Comparison of ENCODE assay signal across 23 cellular contexts in the genomic region with DNA sequence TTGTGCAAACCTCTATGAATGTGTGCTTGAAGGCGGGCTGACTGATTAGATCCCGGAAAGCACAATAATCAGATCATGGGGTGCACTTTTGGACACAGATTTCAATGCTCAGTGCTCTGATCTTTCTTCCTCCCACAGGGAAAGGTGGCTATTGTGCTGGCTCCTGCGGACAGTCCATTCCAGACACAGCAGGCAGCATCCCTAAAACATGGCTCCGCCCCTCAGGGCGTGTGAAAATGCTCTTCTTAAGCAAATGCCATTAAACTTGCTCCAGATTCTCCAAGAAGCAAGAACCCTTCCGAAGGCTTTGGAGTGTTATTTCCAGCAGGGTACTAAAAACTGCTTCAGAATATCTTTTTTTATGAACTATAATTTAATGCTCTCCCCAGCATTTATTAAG.
"Had no signal": no experiment of that assay in that cellular context is flagged by ENCODE, and none has a peak within 500 bp of the region (broad histone marks: within the 10 kb centered on the region; RNA-seq: fewer than 3 reads in every experiment).

No MANE protein-coding gene starts in this region.

- H3K9ac ChIP-seq: parathyroid adenoma had no signal

- H3K27me3 ChIP-seq: colonic mucosa, right lobe of liver, suprapubic skin, thyroid gland, uterus had no signal

- H2AFZ ChIP-seq: parathyroid adenoma had no signal

- H3K36me3 ChIP-seq: colonic mucosa, left ventricle myocardium inferior, right lobe of liver, thyroid gland, uterus had no signal

- H3K4me1 ChIP-seq: colonic mucosa, lower lobe of right lung, parathyroid adenoma, psoas muscle, right lobe of liver, suprapubic skin, thyroid gland, uterus had no signal

- H3K27ac ChIP-seq: colonic mucosa, left ventricle myocardium inferior, lower lobe of right lung, parathyroid adenoma, psoas muscle, right lobe of liver, suprapubic skin, thyroid gland, uterus had no signal

- ATAC-seq: left cardiac atrium; lower lobe of right lung; natural killer cell treated with Interleukin-12 subunit alpha and Interleukin-12 subunit beta and Interleukin-15 and Interleukin-18, amount 100 ng/mL, for 72 hours; psoas muscle; right lobe of liver; stimulated activated effector memory CD8-positive, alpha-beta T cell treated with anti-CD3 and anti-CD28 coated beads, Interleukin-12 subunit alpha, Interleukin-12 subunit beta, amount 100 ng/mL, for 72 hours; stimulated activated naive CD8-positive, alpha-beta T cell treated with anti-CD3 and anti-CD28 coated beads, Interleukin-15, Interleukin-2, amounts not matched to agents 100 U/mL and 50 U/mL, for 24 hours had no signal

- H3K4me3 ChIP-seq: colonic mucosa, left ventricle myocardium inferior, lower lobe of right lung, psoas muscle, right lobe of liver, suprapubic skin, thyroid gland, uterus had no signal

- DNase-seq: colonic mucosa; dermis blood vessel endothelial cell; erythroblast; foreskin melanocyte; head of caudate nucleus; hippocampal formation; immature natural killer cell; left cardiac atrium; left ventricle myocardium inferior; lower lobe of right lung; midbrain; psoas muscle; retina; right lobe of liver; stimulated activated CD4-positive, alpha-beta T cell treated with anti-CD3 and anti-CD28 coated beads, Interleukin-4, amount 100 ng/mL, for 1 hour; stimulated activated CD8-positive, alpha-beta memory T cell treated with anti-CD3 and anti-CD28 coated beads, Interleukin-4, amount 100 ng/mL, for 48 hours; stimulated activated naive CD8-positive, alpha-beta T cell treated with anti-CD3 and anti-CD28 coated beads, Interleukin-15, Interleukin-2, amounts not matched to agents 100 U/mL and 50 U/mL, for 24 hours; thyroid gland; uterus had no signal

- H3K9me3 ChIP-seq: colonic mucosa, left ventricle myocardium inferior, lower lobe of right lung, psoas muscle, right lobe of liver, suprapubic skin, thyroid gland, uterus had no signal
